11 cellular contexts compared by ENCODE assay signal in genomic region chr5:115531380-115531779, GRCh38.
"Had no signal": no experiment of that assay in that cellular context is flagged by ENCODE, and none has a peak within 500 bp of the region (broad histone marks: within the 10 kb centered on the region; RNA-seq: fewer than 3 reads in every experiment).

No MANE protein-coding gene starts in this region.

- H3K4me3 Mint-ChIP-seq: activated B cell treated with CpG ODN at 0.5 μM for 24 hours; activated CD4-positive, alpha-beta T cell treated with anti-CD3 and anti-CD28 coated beads, Interleukin-2, amount 10 ng/mL, durations not matched to agents 24 days and 14 days; neural crest cell; T-helper 1 cell treated with Interleukin-12 subunit alpha and Interleukin-12 subunit beta and Interleukin-4 antibody, amounts not matched to agents 30 μg/mL and 1 μg/mL, for 36 hours had no signal

- H3K9me3 Mint-ChIP-seq: activated CD4-positive, alpha-beta T cell treated with anti-CD3 and anti-CD28 coated beads, Interleukin-2, amount 10 ng/mL, durations not matched to agents 24 days and 14 days; T-helper 1 cell treated with Interleukin-12 subunit alpha and Interleukin-12 subunit beta and Interleukin-4 antibody, amounts not matched to agents 30 μg/mL and 1 μg/mL, for 36 hours had no signal

- ATAC-seq: gastroesophageal sphincter had no signal

- DNase-seq: activated B cell treated with CpG ODN at 0.5 μM for 24 hours; activated CD4-positive, alpha-beta T cell treated with anti-CD3 and anti-CD28 coated beads, Interleukin-2, amount 10 ng/mL, durations not matched to agents 24 days and 14 days; activated naive CD4-positive, alpha-beta T cell treated with anti-CD3 and anti-CD28 coated beads, Interleukin-2, amount 50 U/mL, for 16 hours; activated T-cell treated with anti-CD3 and anti-CD28 coated beads, Interleukin-2, amount 50 U/mL, for 1 hour; amygdala had no signal

- H3K4me3 ChIP-seq: skin epidermis, tibial nerve had no signal

- H3K27me3 Mint-ChIP-seq: activated B cell treated with CpG ODN at 0.5 μM for 24 hours; activated CD4-positive, alpha-beta T cell treated with anti-CD3 and anti-CD28 coated beads, Interleukin-2, amount 10 ng/mL, durations not matched to agents 24 days and 14 days had no signal

- H2AFZ ChIP-seq: parathyroid adenoma had no signal

- H3K27ac Mint-ChIP-seq: activated B cell treated with CpG ODN at 0.5 μM for 24 hours; activated CD4-positive, alpha-beta T cell treated with anti-CD3 and anti-CD28 coated beads, Interleukin-2, amount 10 ng/mL, durations not matched to agents 24 days and 14 days; T-helper 1 cell treated with Interleukin-12 subunit alpha and Interleukin-12 subunit beta and Interleukin-4 antibody, amounts not matched to agents 30 μg/mL and 1 μg/mL, for 36 hours had no signal

- H3K9ac ChIP-seq: parathyroid adenoma had no signal

- H3K4me1 ChIP-seq: parathyroid adenoma had no signal

- H3K27me3 ChIP-seq: gastroesophageal sphincter, tibial nerve had no signal

- H3K9me3 ChIP-seq: gastroesophageal sphincter, tibial nerve had no signal

- H3K27ac ChIP-seq: gastroesophageal sphincter, parathyroid adenoma, skin epidermis had no signal
